ENCODE assay signal across 9 cellular contexts in the genomic region with DNA sequence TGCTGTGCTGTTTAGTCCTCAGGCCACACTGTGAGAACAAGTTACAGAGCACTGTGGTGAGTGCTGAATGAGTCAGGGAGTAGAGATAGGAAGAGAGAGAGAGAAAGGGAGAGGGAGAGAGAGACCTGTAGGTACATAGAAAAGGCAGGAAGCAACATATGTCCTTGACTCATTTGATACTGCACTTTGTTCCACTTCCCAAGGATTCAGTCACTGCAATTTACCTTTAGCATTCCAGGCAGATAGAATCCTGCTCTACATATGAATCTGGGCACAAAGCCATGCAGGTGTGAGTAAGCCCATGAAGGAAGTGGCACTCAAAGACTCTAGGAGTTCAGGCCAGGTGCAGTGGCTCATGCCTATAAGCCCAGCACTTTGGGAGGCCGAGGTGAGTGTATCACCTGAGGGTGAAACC. TPM values are rescaled to one million over a fixed set of nuclear protein-coding genes. Genes with fewer than 3 reads are reported as not detected.
DNase-seq lines count a peak whose midpoint lies in the region; TF ChIP-seq lines count a peak whose summit lies in the region.
"Had no signal": no experiment of that assay in that cellular context is flagged by ENCODE, and none has a peak within 500 bp of the region (broad histone marks: within the 10 kb centered on the region; RNA-seq: fewer than 3 reads in every experiment).

No MANE protein-coding gene starts in this region.

- in situ Hi-C loops in brain microvascular endothelial cell (cut with HindIII; ENCODE audit: low pct_ligation_motif_present, low sequenced_read_pairs) = no loop called here

- no peak overlapping the region for H3K4me3 ChIP-seq in brain microvascular endothelial cell (ENCODE audit: low read depth, low read length)

- TF ChIP-seq CTCF in brain microvascular endothelial cell (IDR thresholded peaks at IDR 0.05; ENCODE audit: low read depth, low read length, missing control alignments) = no peak

- H3K27me3 ChIP-seq in brain microvascular endothelial cell (replicated peaks) = no peaks in the 10 kb centered on the region

- no peaks in the 10 kb centered on the region for H3K36me3 ChIP-seq in brain microvascular endothelial cell (replicated peaks)

- peak; percentile 7 for DNase-seq in NCI-H1092 (lab: John Stamatoyannopoulos, UW)
- no peak for DNase-seq in NCI-H1092 treated with DMSO at 0.1 percent for 48 hours (lab: John Stamatoyannopoulos, UW)
- peak; percentile 53 for DNase-seq in NCI-H2196 (lab: John Stamatoyannopoulos, UW; ENCODE audit: unreplicated experiment)
- DNase-seq in brain microvascular endothelial cell = peak; percentile 40
- DNase-seq in renal cortical epithelial cell (ENCODE audit: low read depth) = peak; percentile 86
- no peak for DNase-seq in NCI-H1694 treated with DMSO at 0.1 percent for 48 hours (lab: John Stamatoyannopoulos, UW)
- no peak for DNase-seq in H4 (ENCODE audit: low spot score)
- no peak for DNase-seq in cerebellar cortex (ENCODE audit: low spot score)
- DNase-seq: hypothalamus had no signal

- H3K27ac ChIP-seq in brain microvascular endothelial cell = no peak overlapping the region

RNA-seq across cellular contexts. Expression of gene DAPP1, which starts 1.0 kb away (rescaled TPM):
- total RNA-seq in renal cortical epithelial cell = 3.4 and 82.3 TPM in 2 replicates
- total RNA-seq in H4 (2014; rRNA removed; shearing (Covaris generic)) = not detected in 2 replicates

Comparison
In these comparisons a context has a peak if more than half of its experiments do, and no peak if none do; other contexts are left out.
1. DNase-seq: peak in NCI-H1092 (single experiment), NCI-H2196 (single experiment), brain microvascular endothelial cell (single experiment) and renal cortical epithelial cell (single experiment); none in NCI-H1092 treated with DMSO at 0.1 percent for 48 hours (single experiment), NCI-H1694 treated with DMSO at 0.1 percent for 48 hours (single experiment), H4 (single experiment) and cerebellar cortex (single experiment).